Comparison of ENCODE assay signal across 25 cellular contexts in genomic region chr2:210539578-210540416, GRCh38. TPM values are rescaled to one million over a fixed set of nuclear protein-coding genes. Genes with fewer than 3 reads are reported as not detected.
DNase-seq lines count a peak whose midpoint lies in the region; ATAC-seq, FAIRE-seq and TF ChIP-seq lines count a peak whose summit lies in the region.
"Had no signal": no experiment of that assay in that cellular context is flagged by ENCODE, and none has a peak within 500 bp of the region (broad histone marks: within the 10 kb centered on the region; RNA-seq: fewer than 3 reads in every experiment).

No MANE protein-coding gene starts in this region.

- H3K4me3 Mint-ChIP-seq in activated CD4-positive, alpha-beta memory T cell treated with anti-CD3 and anti-CD28 coated beads, Interleukin-2, amount 10 ng/mL, durations not matched to agents 7 days and 5 days = no peak overlapping the region
- H3K4me3 Mint-ChIP-seq: CD4-positive, alpha-beta T cell; H9 had no signal

- DNase-seq in SK-N-DZ (ENCODE audit: low spot score) (peak; percentile 62), kidney (no peak), renal cortical epithelial cell (ENCODE audit: low read depth) (peak; percentile 52), NCI-H2081 treated with DMSO at 0.1 percent for 48 hours (lab: John Stamatoyannopoulos, UW) (no peak)
- no peak for DNase-seq in activated CD4-positive, alpha-beta memory T cell treated with anti-CD3 and anti-CD28 coated beads, Interleukin-2, amount 10 ng/mL, durations not matched to agents 7 days and 5 days
- DNase-seq in activated T-cell treated with anti-CD3 and anti-CD28 coated beads, Interleukin-2, amount 50 U/mL, for 1 hour = no peak
- DNase-seq: ACHN; CD4-positive, alpha-beta T cell; COR-L47; DMS79; H9; NCI-H1105; NCI-H146; NCI-H2029 treated with DMSO at 0.1 percent for 48 hours; NCI-H2171; NCI-H345; NCI-H524; NCI-H774; PC-9; RPMI8226; SIG-M5 had no signal

- FAIRE-seq in kidney (lab: Jason Lieb, UNC) = peak; percentile 53
- FAIRE-seq: HTR-8/SVneo had no signal

- no peaks in the 10 kb centered on the region for H3K9me3 ChIP-seq in kidney (ENCODE audit: control insufficient read depth in 1 of 2, low read length in 2 of 2)
- H3K9me3 ChIP-seq: BLaER1 had no signal

- CTCF ChIA-PET in activated CD4-positive, alpha-beta memory T cell treated with anti-CD3 and anti-CD28 coated beads, Interleukin-2, amount 10 ng/mL, durations not matched to agents 7 days and 5 days (lab: Charles Lee) = interaction anchor here (0.6 kb wide), 1 partner anchor 69 kb away, joined by 3 read pairs; no protein-coding TSS in a partner anchor

- POLR2A ChIA-PET in activated CD4-positive, alpha-beta memory T cell treated with anti-CD3 and anti-CD28 coated beads, Interleukin-2, amount 10 ng/mL, durations not matched to agents 7 days and 5 days (lab: Charles Lee) = no interaction called here

- intact Hi-C loops in kidney (cut with DNase I) = no loop called here

- H3K36me3 ChIP-seq in kidney (ENCODE audit: control insufficient read depth in 1 of 2, insufficient read depth in 2 of 2, low read length in 2 of 2) = no peaks in the 10 kb centered on the region
- H3K36me3 ChIP-seq: BLaER1 had no signal

- H3K4me1 ChIP-seq in kidney (ENCODE audit: control insufficient read depth in 1 of 2, insufficient read depth in 1 of 2, low read depth in 1 of 2, low read length in 2 of 2) = peaks cover 3 to 4% of the 10 kb centered on the region in 2 donors
- H3K4me1 ChIP-seq: BLaER1 had no signal

- H3K9ac ChIP-seq in kidney (ENCODE audit: low read length in 2 of 2) = no peak overlapping the region
- H3K9ac ChIP-seq: BLaER1, KMS-11 had no signal

- no peak overlapping the region for H3K27ac ChIP-seq in kidney (ENCODE audit: low read depth in 2 of 2, low read length in 2 of 2)
- H3K27ac ChIP-seq: BLaER1, KMS-11, PC-9 had no signal

- peak overlapping the region; percentile 24 to 36 for H3K4me3 ChIP-seq in kidney (ENCODE audit: low read length in 2 of 2)
- H3K4me3 ChIP-seq: BLaER1, PC-9 had no signal

- no peaks in the 10 kb centered on the region for H3K9me3 Mint-ChIP-seq in activated CD4-positive, alpha-beta memory T cell treated with anti-CD3 and anti-CD28 coated beads, Interleukin-2, amount 10 ng/mL, durations not matched to agents 7 days and 5 days
- H3K9me3 Mint-ChIP-seq: CD4-positive, alpha-beta T cell; H9 had no signal

- no peaks in the 10 kb centered on the region for H3K36me3 Mint-ChIP-seq in activated CD4-positive, alpha-beta memory T cell treated with anti-CD3 and anti-CD28 coated beads, Interleukin-2, amount 10 ng/mL, durations not matched to agents 7 days and 5 days (ENCODE audit: low read depth)

- no peaks in the 10 kb centered on the region for H3K27me3 Mint-ChIP-seq in activated CD4-positive, alpha-beta memory T cell treated with anti-CD3 and anti-CD28 coated beads, Interleukin-2, amount 10 ng/mL, durations not matched to agents 7 days and 5 days
- H3K27me3 Mint-ChIP-seq: CD4-positive, alpha-beta T cell had no signal

- peak; percentile 30 for ATAC-seq in HG02798 (IDR thresholded peaks at IDR 0.05; ENCODE audit: poor library complexity, unreplicated experiment)

- no peak overlapping the region for H3K27ac Mint-ChIP-seq in activated CD4-positive, alpha-beta memory T cell treated with anti-CD3 and anti-CD28 coated beads, Interleukin-2, amount 10 ng/mL, durations not matched to agents 7 days and 5 days
- H3K27ac Mint-ChIP-seq: CD4-positive, alpha-beta T cell; H9 had no signal

- no peaks in the 10 kb centered on the region for H3K4me1 Mint-ChIP-seq in activated CD4-positive, alpha-beta memory T cell treated with anti-CD3 and anti-CD28 coated beads, Interleukin-2, amount 10 ng/mL, durations not matched to agents 7 days and 5 days

- TF ChIP-seq CTCF in kidney (IDR thresholded peaks at IDR 0.05; ENCODE audit: borderline replicate concordance, extremely low read depth, insufficient read depth) = no peak

RNA-seq across cellular contexts. Expression of gene CPS1, which starts 16.6 kb away (rescaled TPM):
- polyA plus RNA-seq in SK-N-DZ (2014; cell fraction: cytosol; rRNA removed) = 0.38 and 2.6 TPM in 2 replicates
- polyA plus RNA-seq in SK-N-DZ (2014; cell fraction: nucleus; rRNA removed) = 0.99 and 1.5 TPM in 2 replicates
- 6.7 TPM for total RNA-seq in kidney
- polyA plus RNA-seq in kidney (ENCODE audit: insufficient read depth, low read depth, low replicate concordance) = 6.7 TPM
- total RNA-seq in renal cortical epithelial cell = 12.3 and 38.4 TPM in 2 replicates
- under 1 TPM; 0.15 to 0.86 TPM for total RNA-seq in activated CD4-positive, alpha-beta memory T cell treated with anti-CD3 and anti-CD28 coated beads, Interleukin-2, amount 10 ng/mL, durations not matched to agents 7 days and 5 days

Comparison
In these comparisons a context has a peak if more than half of its experiments do, and no peak if none do; other contexts are left out.
1. DNase-seq: peak in SK-N-DZ (single experiment) and renal cortical epithelial cell (single experiment); none in kidney (single experiment), activated CD4-positive, alpha-beta memory T cell treated with anti-CD3 and anti-CD28 coated beads, Interleukin-2, amount 10 ng/mL, durations not matched to agents 7 days and 5 days (single experiment), activated T-cell treated with anti-CD3 and anti-CD28 coated beads, Interleukin-2, amount 50 U/mL, for 1 hour (single experiment) and NCI-H2081 treated with DMSO at 0.1 percent for 48 hours (single experiment).